In genomic region chrX:47221756-47222155, GRCh38 we compare ENCODE assay signal across 30 cellular contexts. TPM values are rescaled to one million over a fixed set of nuclear protein-coding genes. Genes with fewer than 3 reads are reported as not detected.
DNase-seq lines count a peak whose midpoint lies in the region; ATAC-seq lines count a peak whose summit lies in the region.
"Had no signal": no experiment of that assay in that cellular context is flagged by ENCODE, and none has a peak within 500 bp of the region (broad histone marks: within the 10 kb centered on the region; RNA-seq: fewer than 3 reads in every experiment).

No MANE protein-coding gene starts in this region.

- H3K9me3 ChIP-seq in right cardiac atrium (ENCODE audit: control insufficient read depth, low read length): no peaks in the 10 kb centered on the region
- H3K9me3 ChIP-seq in T-helper 17 cell (ENCODE audit: control insufficient read depth, low read length, poor library complexity, severe bottlenecking): no peaks in the 10 kb centered on the region
- H3K9me3 ChIP-seq: breast epithelium, esophagus squamous epithelium, gastrocnemius medialis, Peyer's patch, stomach, transverse colon had no signal

- no peak overlapping the region for H3K27ac ChIP-seq in right cardiac atrium (ENCODE audit: low read length)
- H3K27ac ChIP-seq: breast epithelium, esophagus squamous epithelium, Peyer's patch, stomach, transverse colon had no signal

- WGBS in right cardiac atrium: 51% methylated on average over 4 of the region's 4 CpGs

- H3K4me3 ChIP-seq in right cardiac atrium (ENCODE audit: low read length): no peak overlapping the region
- H3K4me3 ChIP-seq: breast epithelium, esophagus squamous epithelium, gastrocnemius medialis, GM23338, Peyer's patch, stomach, transverse colon had no signal

- intact Hi-C loops in cardiac septum (cut with DNase I) (no loop called here), right cardiac atrium (cut with DNase I) (no loop called here)

- peak overlapping the region; percentile 33 for H3K4me3 Mint-ChIP-seq in T-helper 17 cell
- H3K4me3 Mint-ChIP-seq in natural killer cell treated with Interleukin-12 subunit alpha and Interleukin-12 subunit beta and Interleukin-15 and Interleukin-18, amount 100 ng/mL, for 72 hours: no peak overlapping the region
- H3K4me3 Mint-ChIP-seq: GM23338 had no signal

- peaks cover 32% of the 10 kb centered on the region for H3K4me1 Mint-ChIP-seq in T-helper 17 cell
- peaks cover 31 to 38% of the 10 kb centered on the region in 2 donors for H3K4me1 Mint-ChIP-seq in natural killer cell treated with Interleukin-12 subunit alpha and Interleukin-12 subunit beta and Interleukin-15 and Interleukin-18, amount 100 ng/mL, for 72 hours (ENCODE audit: low read depth in 2 of 2)

- ATAC-seq in right cardiac atrium (no peak), T-helper 17 cell (no peak), GM21515 (IDR thresholded peaks at IDR 0.05; ENCODE audit: unreplicated experiment) (no peak)
- no peak for ATAC-seq in natural killer cell treated with Interleukin-12 subunit alpha and Interleukin-12 subunit beta and Interleukin-15 and Interleukin-18, amount 100 ng/mL, for 72 hours
- ATAC-seq: gastrocnemius medialis, GM23338, left lobe of liver had no signal

- H3K27me3 ChIP-seq in right cardiac atrium (ENCODE audit: control insufficient read depth, insufficient read depth): no peaks in the 10 kb centered on the region
- H3K27me3 ChIP-seq: esophagus squamous epithelium, gastrocnemius medialis, Peyer's patch, stomach, transverse colon had no signal

- no peaks in the 10 kb centered on the region for H3K27me3 Mint-ChIP-seq in T-helper 17 cell
- H3K27me3 Mint-ChIP-seq in natural killer cell treated with Interleukin-12 subunit alpha and Interleukin-12 subunit beta and Interleukin-15 and Interleukin-18, amount 100 ng/mL, for 72 hours: no peaks in the 10 kb centered on the region
- H3K27me3 Mint-ChIP-seq: CD4-positive, alpha-beta memory T cell; naive B cell had no signal

- H3K36me3 Mint-ChIP-seq in T-helper 17 cell (ENCODE audit: low read depth): no peaks in the 10 kb centered on the region
- H3K36me3 Mint-ChIP-seq in natural killer cell treated with Interleukin-12 subunit alpha and Interleukin-12 subunit beta and Interleukin-15 and Interleukin-18, amount 100 ng/mL, for 72 hours: peaks cover 2% of the 10 kb centered on the region

- DNase-seq in cardiac septum (ENCODE audit: low spot score): peak; percentile 69
- no peak for DNase-seq in right cardiac atrium
- no peak for DNase-seq in T-helper 17 cell
- peak; percentile 32 for DNase-seq in natural killer cell treated with Interleukin-12 subunit alpha and Interleukin-12 subunit beta and Interleukin-15 and Interleukin-18, amount 100 ng/mL, for 72 hours (ENCODE audit: low spot score)
- DNase-seq in NCI-H510A treated with DMSO at 0.1 percent for 48 hours (lab: John Stamatoyannopoulos, UW): no peak
- DNase-seq in NCI-H524 (lab: John Stamatoyannopoulos, UW): no peak
- DNase-seq: activated CD4-positive, alpha-beta T cell treated with anti-CD3 and anti-CD28 coated beads for 4 hours; activated CD8-positive, alpha-beta memory T cell treated with anti-CD3 and anti-CD28 coated beads, Interleukin-2, amount 50 U/mL, for 4 hours; amniotic stem cell; CD4-positive, alpha-beta memory T cell; cortex of kidney; esophagus squamous epithelium; gastrocnemius medialis; GF-D8; hippocampal formation; immature natural killer cell; KBM-7; mesenchymal stem cell; MM.1S; naive B cell; NCI-H1436; NCI-H524 treated with DMSO at 0.1 percent for 48 hours; Peyer's patch; stomach; T-helper 2 cell; transverse colon had no signal

- no peaks in the 10 kb centered on the region for H3K9me3 Mint-ChIP-seq in natural killer cell treated with Interleukin-12 subunit alpha and Interleukin-12 subunit beta and Interleukin-15 and Interleukin-18, amount 100 ng/mL, for 72 hours
- H3K9me3 Mint-ChIP-seq: GM23338, immature natural killer cell, naive B cell had no signal

- H3K4me1 ChIP-seq in right cardiac atrium (ENCODE audit: control insufficient read depth, insufficient read depth, low read length): peaks cover 7% of the 10 kb centered on the region

- peak overlapping the region; percentile 6 for H3K27ac Mint-ChIP-seq in T-helper 17 cell
- H3K27ac Mint-ChIP-seq in natural killer cell treated with Interleukin-12 subunit alpha and Interleukin-12 subunit beta and Interleukin-15 and Interleukin-18, amount 100 ng/mL, for 72 hours: peak overlapping the region in 1 of 2 donors; percentile 22
- H3K27ac Mint-ChIP-seq: GM23338 had no signal

RNA-seq across cellular contexts. Expression of gene CDK16, which starts 3.3 kb away (rescaled TPM):
- total RNA-seq in cardiac septum (177 TPM), right cardiac atrium (100 to 1,000 TPM; 108 to 164 (median 120) TPM), T-helper 17 cell (100 to 1,000 TPM; 123 to 145 TPM)
- 104 TPM for polyA plus RNA-seq in right cardiac atrium
- total RNA-seq in natural killer cell treated with Interleukin-12 subunit alpha and Interleukin-12 subunit beta and Interleukin-15 and Interleukin-18, amount 100 ng/mL, for 72 hours: 10 to 100 TPM; 62.2 to 63.7 TPM

RNA-seq across cellular contexts. Expression of gene USP11, which starts 11.1 kb away (rescaled TPM):
- 64.9 TPM for total RNA-seq in cardiac septum
- total RNA-seq in right cardiac atrium: 10 to 100 TPM; 59.6 to 70.4 (median 60.9) TPM
- polyA plus RNA-seq in right cardiac atrium: 28.3 TPM
- 10 to 100 TPM; 42.0 to 42.9 TPM for total RNA-seq in T-helper 17 cell
- total RNA-seq in natural killer cell treated with Interleukin-12 subunit alpha and Interleukin-12 subunit beta and Interleukin-15 and Interleukin-18, amount 100 ng/mL, for 72 hours: 10 to 100 TPM; 45.7 to 49.2 TPM

RNA-seq across cellular contexts. Expression of gene UBA1, which starts 28.1 kb away (rescaled TPM):
- total RNA-seq in cardiac septum: 160 TPM
- 100 to 1,000 TPM; 109 to 130 (median 114) TPM for total RNA-seq in right cardiac atrium
- polyA plus RNA-seq in right cardiac atrium: 79.5 TPM
- 100 to 1,000 TPM; 109 to 112 TPM for total RNA-seq in T-helper 17 cell
- 100 to 1,000 TPM; 227 to 243 TPM for total RNA-seq in natural killer cell treated with Interleukin-12 subunit alpha and Interleukin-12 subunit beta and Interleukin-15 and Interleukin-18, amount 100 ng/mL, for 72 hours

Comparison
In these comparisons a context has a peak if more than half of its experiments do, and no peak if none do; other contexts are left out.
1. DNase-seq: peak in cardiac septum (single experiment) and natural killer cell treated with Interleukin-12 subunit alpha and Interleukin-12 subunit beta and Interleukin-15 and Interleukin-18, amount 100 ng/mL, for 72 hours (single experiment); none in right cardiac atrium (0 of 3), T-helper 17 cell (0 of 3), NCI-H510A treated with DMSO at 0.1 percent for 48 hours (single experiment) and NCI-H524 (0 of 2).